Comparison of ENCODE assay signal across 1 cellular context in genomic region chr17:13599808-13600398, GRCh38.
TF ChIP-seq lines count a peak whose summit lies in the region.

No MANE protein-coding gene starts in this region.

TF ChIP-seq in HEK293, 187 proteins besides CTCF, POLR2A, EP300 and RAD21 (continued from another document):
- TF ChIP-seq, protein P1, sequence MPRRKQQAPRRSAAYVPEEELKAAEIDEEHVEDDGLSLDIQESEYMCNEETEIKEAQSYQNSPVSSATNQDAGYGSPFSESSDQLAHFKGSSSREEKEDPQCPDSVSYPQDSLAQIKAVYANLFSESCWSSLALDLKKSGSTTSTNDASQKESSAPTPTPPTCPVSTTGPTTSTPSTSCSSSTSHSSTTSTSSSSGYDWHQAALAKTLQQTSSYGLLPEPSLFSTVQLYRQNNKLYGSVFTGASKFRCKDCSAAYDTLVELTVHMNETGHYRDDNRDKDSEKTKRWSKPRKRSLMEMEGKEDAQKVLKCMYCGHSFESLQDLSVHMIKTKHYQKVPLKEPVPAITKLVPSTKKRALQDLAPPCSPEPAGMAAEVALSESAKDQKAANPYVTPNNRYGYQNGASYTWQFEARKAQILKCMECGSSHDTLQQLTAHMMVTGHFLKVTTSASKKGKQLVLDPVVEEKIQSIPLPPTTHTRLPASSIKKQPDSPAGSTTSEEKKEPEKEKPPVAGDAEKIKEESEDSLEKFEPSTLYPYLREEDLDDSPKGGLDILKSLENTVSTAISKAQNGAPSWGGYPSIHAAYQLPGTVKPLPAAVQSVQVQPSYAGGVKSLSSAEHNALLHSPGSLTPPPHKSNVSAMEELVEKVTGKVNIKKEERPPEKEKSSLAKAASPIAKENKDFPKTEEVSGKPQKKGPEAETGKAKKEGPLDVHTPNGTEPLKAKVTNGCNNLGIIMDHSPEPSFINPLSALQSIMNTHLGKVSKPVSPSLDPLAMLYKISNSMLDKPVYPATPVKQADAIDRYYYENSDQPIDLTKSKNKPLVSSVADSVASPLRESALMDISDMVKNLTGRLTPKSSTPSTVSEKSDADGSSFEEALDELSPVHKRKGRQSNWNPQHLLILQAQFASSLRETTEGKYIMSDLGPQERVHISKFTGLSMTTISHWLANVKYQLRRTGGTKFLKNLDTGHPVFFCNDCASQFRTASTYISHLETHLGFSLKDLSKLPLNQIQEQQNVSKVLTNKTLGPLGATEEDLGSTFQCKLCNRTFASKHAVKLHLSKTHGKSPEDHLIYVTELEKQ (tag by site-specific recombination; IDR thresholded peaks at IDR 0.05; ENCODE audit: borderline replicate concordance) = no peak
- TF ChIP-seq ZNF549 (tag by site-specific recombination; IDR thresholded peaks at IDR 0.05) (no peak), ZNF518A (tag by site-specific recombination; conservative IDR thresholded peaks at IDR 0.05; ENCODE audit: low read depth) (no peak), OSR2 (tag by site-specific recombination; IDR thresholded peaks at IDR 0.05) (no peak), ZNF37A (tag by site-specific recombination; IDR thresholded peaks at IDR 0.05) (no peak), ZNF555 (tag by site-specific recombination; conservative IDR thresholded peaks at IDR 0.05) (no peak), ZNF843 (tag by site-specific recombination; IDR thresholded peaks at IDR 0.05) (peak; percentile 64; the same call in 1 of the 2 replicates), REST (tag by site-specific recombination; IDR thresholded peaks at IDR 0.05) (no peak), FEZF1 (tag by site-specific recombination; IDR thresholded peaks at IDR 0.05) (peak; percentile 57; the same call in 1 of the 2 replicates), SP7 (tag by site-specific recombination; IDR thresholded peaks at IDR 0.05) (no peak), ZNF624 (tag by site-specific recombination; IDR thresholded peaks at IDR 0.05) (no peak), ZNF837 (tag by site-specific recombination; IDR thresholded peaks at IDR 0.05) (no peak), SP3 (tag by site-specific recombination; IDR thresholded peaks at IDR 0.05) (no peak), ZNF2 (tag by site-specific recombination; IDR thresholded peaks at IDR 0.05) (no peak), ZNF473 (tag by site-specific recombination; IDR thresholded peaks at IDR 0.05) (no peak), ZFHX2 (tag by site-specific recombination; conservative IDR thresholded peaks at IDR 0.05) (no peak), ZNF558 (tag by site-specific recombination; IDR thresholded peaks at IDR 0.05) (no peak), ZSCAN23 (tag by site-specific recombination; IDR thresholded peaks at IDR 0.05) (no peak), HIC1 (tag by site-specific recombination; IDR thresholded peaks at IDR 0.05) (no peak), KLF7 (tag by site-specific recombination; IDR thresholded peaks at IDR 0.05; ENCODE audit: borderline replicate concordance) (no peak), ZBTB7A (tag by site-specific recombination; IDR thresholded peaks at IDR 0.05; ENCODE audit: low read depth) (no peak), MEIS1 (CRISPR knock-in tag; IDR thresholded peaks at IDR 0.05; ENCODE audit: borderline replicate concordance) (no peak), ZNF274 (IDR thresholded peaks at IDR 0.05; ENCODE audit: low read length) (no peak), ZNF274 (tag by site-specific recombination; IDR thresholded peaks at IDR 0.05; ENCODE audit: borderline replicate concordance) (no peak), ZNF629 (tag by site-specific recombination; IDR thresholded peaks at IDR 0.05) (no peak), ZNF664 (tag by site-specific recombination; IDR thresholded peaks at IDR 0.05) (no peak), ZNF76 (tag by site-specific recombination; IDR thresholded peaks at IDR 0.05; ENCODE audit: borderline replicate concordance, low read depth) (no peak), ZNF514 (tag by site-specific recombination; IDR thresholded peaks at IDR 0.05) (no peak), PBX3 (CRISPR knock-in tag; IDR thresholded peaks at IDR 0.05) (no peak), KLF16 (tag by site-specific recombination; IDR thresholded peaks at IDR 0.05) (no peak)
- TF ChIP-seq, protein P2, sequence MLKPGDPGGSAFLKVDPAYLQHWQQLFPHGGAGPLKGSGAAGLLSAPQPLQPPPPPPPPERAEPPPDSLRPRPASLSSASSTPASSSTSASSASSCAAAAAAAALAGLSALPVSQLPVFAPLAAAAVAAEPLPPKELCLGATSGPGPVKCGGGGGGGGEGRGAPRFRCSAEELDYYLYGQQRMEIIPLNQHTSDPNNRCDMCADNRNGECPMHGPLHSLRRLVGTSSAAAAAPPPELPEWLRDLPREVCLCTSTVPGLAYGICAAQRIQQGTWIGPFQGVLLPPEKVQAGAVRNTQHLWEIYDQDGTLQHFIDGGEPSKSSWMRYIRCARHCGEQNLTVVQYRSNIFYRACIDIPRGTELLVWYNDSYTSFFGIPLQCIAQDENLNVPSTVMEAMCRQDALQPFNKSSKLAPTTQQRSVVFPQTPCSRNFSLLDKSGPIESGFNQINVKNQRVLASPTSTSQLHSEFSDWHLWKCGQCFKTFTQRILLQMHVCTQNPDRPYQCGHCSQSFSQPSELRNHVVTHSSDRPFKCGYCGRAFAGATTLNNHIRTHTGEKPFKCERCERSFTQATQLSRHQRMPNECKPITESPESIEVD (tag by site-specific recombination; IDR thresholded peaks at IDR 0.05) = peak; percentile 96
- TF ChIP-seq, protein P3, sequence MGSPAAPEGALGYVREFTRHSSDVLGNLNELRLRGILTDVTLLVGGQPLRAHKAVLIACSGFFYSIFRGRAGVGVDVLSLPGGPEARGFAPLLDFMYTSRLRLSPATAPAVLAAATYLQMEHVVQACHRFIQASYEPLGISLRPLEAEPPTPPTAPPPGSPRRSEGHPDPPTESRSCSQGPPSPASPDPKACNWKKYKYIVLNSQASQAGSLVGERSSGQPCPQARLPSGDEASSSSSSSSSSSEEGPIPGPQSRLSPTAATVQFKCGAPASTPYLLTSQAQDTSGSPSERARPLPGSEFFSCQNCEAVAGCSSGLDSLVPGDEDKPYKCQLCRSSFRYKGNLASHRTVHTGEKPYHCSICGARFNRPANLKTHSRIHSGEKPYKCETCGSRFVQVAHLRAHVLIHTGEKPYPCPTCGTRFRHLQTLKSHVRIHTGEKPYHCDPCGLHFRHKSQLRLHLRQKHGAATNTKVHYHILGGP (tag by site-specific recombination; IDR thresholded peaks at IDR 0.05) = no peak
